Comparison of ENCODE assay signal across 14 cellular contexts in the genomic region with DNA sequence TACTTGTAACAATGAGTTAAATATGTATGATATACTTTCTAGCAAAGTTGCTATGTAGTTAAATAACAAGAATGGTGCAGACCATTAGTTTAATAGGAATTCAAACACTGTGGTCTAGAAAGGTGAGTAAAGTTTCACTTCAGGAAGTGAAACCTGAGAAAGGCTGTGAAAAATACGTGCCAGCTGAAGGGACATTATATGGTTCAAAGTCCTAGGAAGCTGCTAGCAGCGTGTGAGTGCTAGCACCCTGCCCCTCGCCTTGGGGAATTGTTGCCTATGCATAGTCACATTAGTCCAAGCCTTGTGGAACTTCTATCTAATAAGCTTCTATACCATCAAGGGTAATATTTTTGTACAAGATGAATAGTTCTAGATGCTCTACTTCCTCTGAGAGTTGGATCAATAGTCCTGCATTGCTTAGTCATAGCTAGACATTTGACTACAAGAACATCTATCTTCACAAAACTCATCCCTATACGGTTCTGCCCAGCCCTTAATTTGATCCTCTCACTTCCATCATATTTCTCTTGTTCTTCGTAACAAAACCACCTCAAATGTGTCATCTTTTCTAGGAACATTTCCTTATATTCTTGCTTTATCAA. TPM values are rescaled to one million over a fixed set of nuclear protein-coding genes. Genes with fewer than 3 reads are reported as not detected.
A peak's percentile ranks its signal among the peaks of the same experiment; 100 is the strongest.
DNase-seq lines count a peak whose midpoint lies in the region; ATAC-seq and TF ChIP-seq lines count a peak whose summit lies in the region.
"Had no signal": no experiment of that assay in that cellular context is flagged by ENCODE, and none has a peak within 500 bp of the region (broad histone marks: within the 10 kb centered on the region; RNA-seq: fewer than 3 reads in every experiment).

No MANE protein-coding gene starts in this region.

- H3K4me3 ChIP-seq in GM23338, result no peak overlapping the region
- H3K4me3 ChIP-seq: body of pancreas, SK-N-MC had no signal

- H3K4me3 Mint-ChIP-seq in GM23338, result no peak overlapping the region

- H3K27ac ChIP-seq in GM23338 (ENCODE audit: low read depth), result no peak overlapping the region
- H3K27ac ChIP-seq: body of pancreas, SK-N-MC had no signal

- H3K9me2 ChIP-seq in GM23338 (ENCODE audit: insufficient read depth), result no peaks in the 10 kb centered on the region

- no peaks in the 10 kb centered on the region for H3F3A ChIP-seq in GM23338 (replicated peaks; ENCODE audit: low read depth)

- H4K20me1 ChIP-seq in GM23338 (replicated peaks; ENCODE audit: insufficient read depth), result no peaks in the 10 kb centered on the region

- H3K4me2 ChIP-seq in GM23338, result no peak overlapping the region

- no peaks in the 10 kb centered on the region for H3K36me3 ChIP-seq in GM23338 (ENCODE audit: insufficient read depth)

- H3K79me2 ChIP-seq in GM23338 (replicated peaks; ENCODE audit: insufficient read depth), result no peaks in the 10 kb centered on the region

- H3K27me3 Mint-ChIP-seq in GM23338 (ENCODE audit: insufficient read depth, low read depth, poor library complexity), result no peaks in the 10 kb centered on the region

- H3K36me3 Mint-ChIP-seq in GM23338 (ENCODE audit: low read depth), result no peaks in the 10 kb centered on the region

- no peaks in the 10 kb centered on the region for H3K9me3 Mint-ChIP-seq in GM23338

- TF ChIP-seq CTCF in GM23338 (conservative IDR thresholded peaks at IDR 0.05; ENCODE audit: low read depth in 2 of 2), result no peak

- H3K27me3 ChIP-seq in GM23338 (ENCODE audit: insufficient read depth), result no peaks in the 10 kb centered on the region
- H3K27me3 ChIP-seq: body of pancreas had no signal

- DNase-seq in GM23338 (ENCODE audit: low spot score), result no peak
- peak; percentile 15 for DNase-seq in left kidney (ENCODE audit: low read depth, low spot score)
- no peak for DNase-seq in EL
- no peak for DNase-seq in central memory CD4-positive, alpha-beta T cell
- no peak for DNase-seq in HuH-7.5 (ENCODE audit: low spot score)
- DNase-seq: body of pancreas, COR-L47, GOT3, mammary epithelial cell, right cardiac atrium had no signal

- H3K4me1 ChIP-seq in GM23338 (ENCODE audit: insufficient read depth), result no peaks in the 10 kb centered on the region
- H3K4me1 ChIP-seq: body of pancreas had no signal

- H3K27ac Mint-ChIP-seq in GM23338, result no peak overlapping the region

- no peaks in the 10 kb centered on the region; the same call in 2 of the 3 replicates for H3K4me1 Mint-ChIP-seq in GM23338

- ATAC-seq in GM18870 (IDR thresholded peaks at IDR 0.05; ENCODE audit: unreplicated experiment) (peak; percentile 87), GM23338 (no peak), HG03378 (IDR thresholded peaks at IDR 0.05; ENCODE audit: unreplicated experiment) (peak; percentile 94)
- ATAC-seq in activated CD4-positive, CD25-positive, alpha-beta regulatory T cell treated with anti-CD3 and anti-CD28 coated beads, Interleukin-2, amount 50 U/mL, for 24 hours, result no peak
- ATAC-seq: body of pancreas, right cardiac atrium had no signal

- H2AFZ ChIP-seq in GM23338, result 0 out of 2 replicates have a peak overlapping the region, but pooled peaks have one; percentile 44

TF ChIP-seq in GM23338, 12 proteins besides CTCF, POLR2A, EP300 and RAD21 (continues in another document):
- TF ChIP-seq NANOG (IDR thresholded peaks at IDR 0.05; ENCODE audit: borderline replicate concordance), result no peak
- no peak for TF ChIP-seq EZH2phosphoT487 (IDR thresholded peaks at IDR 0.05; ENCODE audit: unreplicated experiment)
- no peak for TF ChIP-seq STAT1 (IDR thresholded peaks at IDR 0.05; ENCODE audit: unreplicated experiment)
- no peak for TF ChIP-seq POLR2AphosphoS5 (IDR thresholded peaks at IDR 0.05; ENCODE audit: low read depth)
- no peak for TF ChIP-seq ZNF114 (CRISPR knock-in tag; IDR thresholded peaks at IDR 0.05)
- TF ChIP-seq, protein P1, sequence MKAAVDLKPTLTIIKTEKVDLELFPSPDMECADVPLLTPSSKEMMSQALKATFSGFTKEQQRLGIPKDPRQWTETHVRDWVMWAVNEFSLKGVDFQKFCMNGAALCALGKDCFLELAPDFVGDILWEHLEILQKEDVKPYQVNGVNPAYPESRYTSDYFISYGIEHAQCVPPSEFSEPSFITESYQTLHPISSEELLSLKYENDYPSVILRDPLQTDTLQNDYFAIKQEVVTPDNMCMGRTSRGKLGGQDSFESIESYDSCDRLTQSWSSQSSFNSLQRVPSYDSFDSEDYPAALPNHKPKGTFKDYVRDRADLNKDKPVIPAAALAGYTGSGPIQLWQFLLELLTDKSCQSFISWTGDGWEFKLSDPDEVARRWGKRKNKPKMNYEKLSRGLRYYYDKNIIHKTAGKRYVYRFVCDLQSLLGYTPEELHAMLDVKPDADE (IDR thresholded peaks at IDR 0.05), result no peak
- TF ChIP-seq EZH2 (IDR thresholded peaks at IDR 0.05; ENCODE audit: low read depth, unreplicated experiment), result no peak
- TF ChIP-seq, protein P2, sequence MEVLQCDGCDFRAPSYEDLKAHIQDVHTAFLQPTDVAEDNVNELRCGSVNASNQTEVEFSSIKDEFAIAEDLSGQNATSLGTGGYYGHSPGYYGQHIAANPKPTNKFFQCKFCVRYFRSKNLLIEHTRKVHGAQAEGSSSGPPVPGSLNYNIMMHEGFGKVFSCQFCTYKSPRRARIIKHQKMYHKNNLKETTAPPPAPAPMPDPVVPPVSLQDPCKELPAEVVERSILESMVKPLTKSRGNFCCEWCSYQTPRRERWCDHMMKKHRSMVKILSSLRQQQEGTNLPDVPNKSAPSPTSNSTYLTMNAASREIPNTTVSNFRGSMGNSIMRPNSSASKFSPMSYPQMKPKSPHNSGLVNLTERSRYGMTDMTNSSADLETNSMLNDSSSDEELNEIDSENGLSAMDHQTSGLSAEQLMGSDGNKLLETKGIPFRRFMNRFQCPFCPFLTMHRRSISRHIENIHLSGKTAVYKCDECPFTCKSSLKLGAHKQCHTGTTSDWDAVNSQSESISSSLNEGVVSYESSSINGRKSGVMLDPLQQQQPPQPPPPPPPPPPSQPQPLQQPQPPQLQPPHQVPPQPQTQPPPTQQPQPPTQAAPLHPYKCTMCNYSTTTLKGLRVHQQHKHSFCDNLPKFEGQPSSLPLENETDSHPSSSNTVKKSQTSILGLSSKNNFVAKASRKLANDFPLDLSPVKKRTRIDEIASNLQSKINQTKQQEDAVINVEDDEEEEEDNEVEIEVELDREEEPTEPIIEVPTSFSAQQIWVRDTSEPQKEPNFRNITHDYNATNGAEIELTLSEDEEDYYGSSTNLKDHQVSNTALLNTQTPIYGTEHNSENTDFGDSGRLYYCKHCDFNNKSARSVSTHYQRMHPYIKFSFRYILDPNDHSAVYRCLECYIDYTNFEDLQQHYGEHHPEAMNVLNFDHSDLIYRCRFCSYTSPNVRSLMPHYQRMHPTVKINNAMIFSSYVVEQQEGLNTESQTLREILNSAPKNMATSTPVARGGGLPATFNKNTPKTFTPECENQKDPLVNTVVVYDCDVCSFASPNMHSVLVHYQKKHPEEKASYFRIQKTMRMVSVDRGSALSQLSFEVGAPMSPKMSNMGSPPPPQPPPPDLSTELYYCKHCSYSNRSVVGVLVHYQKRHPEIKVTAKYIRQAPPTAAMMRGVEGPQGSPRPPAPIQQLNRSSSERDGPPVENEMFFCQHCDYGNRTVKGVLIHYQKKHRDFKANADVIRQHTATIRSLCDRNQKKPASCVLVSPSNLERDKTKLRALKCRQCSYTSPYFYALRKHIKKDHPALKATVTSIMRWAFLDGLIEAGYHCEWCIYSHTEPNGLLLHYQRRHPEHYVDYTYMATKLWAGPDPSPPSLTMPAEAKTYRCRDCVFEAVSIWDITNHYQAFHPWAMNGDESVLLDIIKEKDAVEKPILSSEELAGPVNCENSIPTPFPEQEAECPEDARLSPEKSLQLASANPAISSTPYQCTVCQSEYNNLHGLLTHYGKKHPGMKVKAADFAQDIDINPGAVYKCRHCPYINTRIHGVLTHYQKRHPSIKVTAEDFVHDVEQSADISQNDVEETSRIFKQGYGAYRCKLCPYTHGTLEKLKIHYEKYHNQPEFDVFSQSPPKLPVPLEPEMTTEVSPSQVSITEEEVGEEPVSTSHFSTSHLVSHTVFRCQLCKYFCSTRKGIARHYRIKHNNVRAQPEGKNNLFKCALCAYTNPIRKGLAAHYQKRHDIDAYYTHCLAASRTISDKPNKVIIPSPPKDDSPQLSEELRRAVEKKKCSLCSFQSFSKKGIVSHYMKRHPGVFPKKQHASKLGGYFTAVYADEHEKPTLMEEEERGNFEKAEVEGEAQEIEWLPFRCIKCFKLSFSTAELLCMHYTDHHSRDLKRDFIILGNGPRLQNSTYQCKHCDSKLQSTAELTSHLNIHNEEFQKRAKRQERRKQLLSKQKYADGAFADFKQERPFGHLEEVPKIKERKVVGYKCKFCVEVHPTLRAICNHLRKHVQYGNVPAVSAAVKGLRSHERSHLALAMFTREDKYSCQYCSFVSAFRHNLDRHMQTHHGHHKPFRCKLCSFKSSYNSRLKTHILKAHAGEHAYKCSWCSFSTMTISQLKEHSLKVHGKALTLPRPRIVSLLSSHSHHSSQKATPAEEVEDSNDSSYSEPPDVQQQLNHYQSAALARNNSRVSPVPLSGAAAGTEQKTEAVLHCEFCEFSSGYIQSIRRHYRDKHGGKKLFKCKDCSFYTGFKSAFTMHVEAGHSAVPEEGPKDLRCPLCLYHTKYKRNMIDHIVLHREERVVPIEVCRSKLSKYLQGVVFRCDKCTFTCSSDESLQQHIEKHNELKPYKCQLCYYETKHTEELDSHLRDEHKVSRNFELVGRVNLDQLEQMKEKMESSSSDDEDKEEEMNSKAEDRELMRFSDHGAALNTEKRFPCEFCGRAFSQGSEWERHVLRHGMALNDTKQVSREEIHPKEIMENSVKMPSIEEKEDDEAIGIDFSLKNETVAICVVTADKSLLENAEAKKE (CRISPR knock-in tag; IDR thresholded peaks at IDR 0.05), result no peak
- no peak for TF ChIP-seq CREB1 (CRISPR knock-in tag; IDR thresholded peaks at IDR 0.05; ENCODE audit: low read depth)
- TF ChIP-seq ZNF331 (CRISPR knock-in tag; IDR thresholded peaks at IDR 0.05; ENCODE audit: low read depth), result no peak

RNA-seq across cellular contexts. Expression of a gene that starts 45.8 kb away (rescaled TPM):
- 3.5 and 6.6 TPM in 2 replicates for total RNA-seq in GM23338 (2014; rRNA removed; shearing (Covaris generic))
- polyA plus RNA-seq in GM23338 (2016; fragmentation: Nextera tagmentation; extraction: Ambion mirVana), result 2.1 and 4.3 TPM in 2 replicates

Comparison
In these comparisons a context has a peak if more than half of its experiments do, and no peak if none do; other contexts are left out.
1. ATAC-seq: peak in GM18870 (single experiment) and HG03378 (single experiment); none in GM23338 (single experiment) and activated CD4-positive, CD25-positive, alpha-beta regulatory T cell treated with anti-CD3 and anti-CD28 coated beads, Interleukin-2, amount 50 U/mL, for 24 hours (0 of 2).